ENCODE assay signal across 8 cellular contexts in genomic region chr11:44911031-44911814, GRCh38. TPM values are rescaled to one million over a fixed set of nuclear protein-coding genes. Genes with fewer than 3 reads are reported as not detected.
DNase-seq lines count a peak whose midpoint lies in the region; ATAC-seq, FAIRE-seq and TF ChIP-seq lines count a peak whose summit lies in the region.

No MANE protein-coding gene starts in this region.

- H3K4me3 ChIP-seq in ascending aorta: no peak overlapping the region
- H3K4me3 ChIP-seq in retinal pigment epithelial cell (ENCODE audit: low read length): no peak overlapping the region

- intact Hi-C loops in CD4-positive, alpha-beta T cell (cut with DNase I, micrococcal nuclease): loop anchor here (1.0 to 5.0 kb wide), 8 partner anchors 182 to 624 kb away; partner anchors contain the start of gene TSPAN18 (in 1 of the 2)
- intact Hi-C loops in ascending aorta (cut with DNase I): loop anchor here (1.0 to 5.0 kb wide), 3 partner anchors 183 to 354 kb away; no protein-coding TSS in a partner anchor

- no peaks in the 10 kb centered on the region for H3K9me3 ChIP-seq in CD4-positive, alpha-beta T cell (ENCODE audit: control insufficient read depth, low read length)
- no peaks in the 10 kb centered on the region for H3K9me3 ChIP-seq in ascending aorta

- TF ChIP-seq POLR2A in H54 (IDR thresholded peaks at IDR 0.05; ENCODE audit: low read depth, low read length): no peak

- H3K27me3 Mint-ChIP-seq in CD4-positive, alpha-beta T cell: no peaks in the 10 kb centered on the region
- H3K27me3 Mint-ChIP-seq in T-helper 2 cell treated with Interferon-gamma antibody and Interleukin-4, amounts not matched to agents 5 μg/mL and 100 μg/mL, for 36 hours (ENCODE audit: low read depth): no peaks in the 10 kb centered on the region

- H3K4me1 Mint-ChIP-seq in CD4-positive, alpha-beta T cell (ENCODE audit: low read depth): peaks cover 7% of the 10 kb centered on the region
- peaks cover 4% of the 10 kb centered on the region for H3K4me1 Mint-ChIP-seq in T-helper 2 cell treated with Interferon-gamma antibody and Interleukin-4, amounts not matched to agents 5 μg/mL and 100 μg/mL, for 36 hours (ENCODE audit: low read depth)

- peaks cover 0 to 11% of the 10 kb centered on the region in 2 donors for H3K4me1 ChIP-seq in ascending aorta

- no peak overlapping the region for H3K27ac Mint-ChIP-seq in CD4-positive, alpha-beta T cell
- H3K27ac Mint-ChIP-seq in T-helper 2 cell treated with Interferon-gamma antibody and Interleukin-4, amounts not matched to agents 5 μg/mL and 100 μg/mL, for 36 hours: no peak overlapping the region

- no peak overlapping the region for H3K4me3 Mint-ChIP-seq in CD4-positive, alpha-beta T cell
- no peak overlapping the region for H3K4me3 Mint-ChIP-seq in T-helper 2 cell treated with Interferon-gamma antibody and Interleukin-4, amounts not matched to agents 5 μg/mL and 100 μg/mL, for 36 hours

- H3K36me3 ChIP-seq in ascending aorta: no peaks in the 10 kb centered on the region

- H3K27ac ChIP-seq in CD4-positive, alpha-beta T cell (ENCODE audit: low read depth, low read length): no peak overlapping the region
- peak overlapping the region in 1 of 2 donors; percentile 26 for H3K27ac ChIP-seq in ascending aorta

- peak; percentile 60 to 90 (median 80) for DNase-seq in CD4-positive, alpha-beta T cell
- peak; percentile 91 for DNase-seq in H54 (ENCODE audit: insufficient read length, low spot score)
- DNase-seq in NCI-H1694 (lab: John Stamatoyannopoulos, UW): peak; percentile 91
- peak; percentile 66 for DNase-seq in T-helper 2 cell treated with Interferon-gamma antibody and Interleukin-4, amounts not matched to agents 5 μg/mL and 100 μg/mL, for 36 hours (ENCODE audit: low spot score)
- peak; percentile 51 to 94 for DNase-seq in ascending aorta (ENCODE audit: low spot score in 2 of 2)
- peak; percentile 84 for DNase-seq in hepatic stellate cell (ENCODE audit: low spot score)
- peak; percentile 27 for DNase-seq in retinal pigment epithelial cell (ENCODE audit: low read depth)

- H3K27me3 ChIP-seq in CD4-positive, alpha-beta T cell (ENCODE audit: control insufficient read depth, insufficient read depth, low read length): no peaks in the 10 kb centered on the region
- H3K27me3 ChIP-seq in ascending aorta: no peaks in the 10 kb centered on the region

- no peaks in the 10 kb centered on the region for H3K9me3 Mint-ChIP-seq in CD4-positive, alpha-beta T cell
- H3K9me3 Mint-ChIP-seq in T-helper 2 cell treated with Interferon-gamma antibody and Interleukin-4, amounts not matched to agents 5 μg/mL and 100 μg/mL, for 36 hours: no peaks in the 10 kb centered on the region

- H3K36me3 Mint-ChIP-seq in CD4-positive, alpha-beta T cell (ENCODE audit: low read depth): peaks cover 4% of the 10 kb centered on the region
- H3K36me3 Mint-ChIP-seq in T-helper 2 cell treated with Interferon-gamma antibody and Interleukin-4, amounts not matched to agents 5 μg/mL and 100 μg/mL, for 36 hours (ENCODE audit: low read depth): no peaks in the 10 kb centered on the region

- TF ChIP-seq CTCF in CD4-positive, alpha-beta T cell (IDR thresholded peaks at IDR 0.05): peak; percentile 77
- TF ChIP-seq CTCF in ascending aorta (IDR thresholded peaks at IDR 0.05) (peak; percentile 77 to 85 (median 78)), retinal pigment epithelial cell (conservative IDR thresholded peaks at IDR 0.05; ENCODE audit: low read depth, low read length) (peak; percentile 67)

- POLR2A ChIA-PET in CD4-positive, alpha-beta T cell (lab: Charles Lee): interaction anchor here (1.0 to 1.1 kb wide), 2 partner anchors 185 to 278 kb away, joined by 4 read pairs; no protein-coding TSS in a partner anchor

- no peak for FAIRE-seq in H54 (lab: Jason Lieb, UNC)

- peak; percentile 83 for ATAC-seq in CD4-positive, alpha-beta T cell (ENCODE audit: poor library complexity)
- ATAC-seq in HG03439 (IDR thresholded peaks at IDR 0.05; ENCODE audit: unreplicated experiment): no peak

- CTCF ChIA-PET in CD4-positive, alpha-beta T cell (lab: Charles Lee): interaction anchor here (1.0 to 1.7 kb wide), 9 partner anchors 11 to 785 kb away, joined by 3 to 12 read pairs (median 5); no protein-coding TSS in a partner anchor

RNA-seq across cellular contexts. Expression of gene TP53I11, which starts 39.5 kb away (rescaled TPM):
- 1 to 10 TPM; 3.5 to 4.6 TPM for total RNA-seq in CD4-positive, alpha-beta T cell
- total RNA-seq in ascending aorta: 266 TPM

Comparison
In these comparisons a context has a peak if more than half of its experiments do, and no peak if none do; other contexts are left out.
1. DNase-seq: peak in every context shown above with its lines; median percentile 91 in H54; 91 in NCI-H1694; 84 in hepatic stellate cell; 80 in CD4-positive, alpha-beta T cell; 72 in ascending aorta; 66 in T-helper 2 cell treated with Interferon-gamma antibody and Interleukin-4, amounts not matched to agents 5 μg/mL and 100 μg/mL, for 36 hours; 27 in retinal pigment epithelial cell.
2. RNA of gene TP53I11, which starts 39.5 kb away (total RNA-seq): 266 TPM in ascending aorta (single experiment); 3.5 to 4.6 TPM in CD4-positive, alpha-beta T cell; every median in the first group is over 10 times any median in the second.
3. Peak in every context shown above with its lines, with median percentiles within 50 percentile points of each other: CTCF ChIP-seq.